22 cellular contexts compared by ENCODE assay signal in genomic region chr2:235091421-235091820, GRCh38.
"Had no signal": no experiment of that assay in that cellular context is flagged by ENCODE, and none has a peak within 500 bp of the region (broad histone marks: within the 10 kb centered on the region; RNA-seq: fewer than 3 reads in every experiment).

No MANE protein-coding gene starts in this region.

- ATAC-seq: activated CD8-positive, alpha-beta memory T cell treated with anti-CD3 and anti-CD28 coated beads, Interleukin-2, amount 10 ng/mL, durations not matched to agents 7 days and 5 days; body of pancreas; PC-3; T-helper 17 cell had no signal

- H3K27ac ChIP-seq: ascending aorta, body of pancreas had no signal

- H3K4me1 ChIP-seq: ascending aorta had no signal

- H3K4me3 ChIP-seq: ascending aorta, body of pancreas had no signal

- DNase-seq: activated B cell treated with CpG ODN at 0.5 μM for 24 hours; activated CD4-positive, alpha-beta T cell treated with anti-CD3 and anti-CD28 coated beads for 1 hour; activated CD4-positive, alpha-beta T cell treated with anti-CD3 and anti-CD28 coated beads, Interleukin-2, amount 10 ng/mL, durations not matched to agents 24 days and 14 days; activated CD4-positive, alpha-beta T cell treated with anti-CD3 and anti-CD28 coated beads, Interleukin-2, amount 50 U/mL, for 48 hours; activated CD8-positive, alpha-beta memory T cell treated with anti-CD3 and anti-CD28 coated beads, Interleukin-2, amount 10 ng/mL, durations not matched to agents 7 days and 5 days; activated effector memory CD4-positive, alpha-beta T cell treated with Interleukin-2 at 50 U/mL for 16 hours; activated naive CD4-positive, alpha-beta T cell; activated T-cell treated with anti-CD3 and anti-CD28 coated beads, Interleukin-2, amount 50 U/mL, for 24 hours; amniotic stem cell; body of pancreas; NCI-H146; NCI-H187 treated with DMSO at 0.1 percent for 48 hours; NCI-H2081 treated with DMSO at 0.1 percent for 48 hours; NCI-H446; NCI-H524; PC-3; SHP77 treated with DMSO at 0.1 percent for 48 hours; T-helper 17 cell; T-helper 9 cell had no signal

- FAIRE-seq: bronchial epithelial cell, RCC 7860 had no signal

- H3K36me3 ChIP-seq: ascending aorta had no signal

- H3K27me3 ChIP-seq: ascending aorta, body of pancreas had no signal

- H3K9me3 ChIP-seq: ascending aorta, body of pancreas had no signal
